9 cellular contexts compared by ENCODE assay signal in the genomic region with DNA sequence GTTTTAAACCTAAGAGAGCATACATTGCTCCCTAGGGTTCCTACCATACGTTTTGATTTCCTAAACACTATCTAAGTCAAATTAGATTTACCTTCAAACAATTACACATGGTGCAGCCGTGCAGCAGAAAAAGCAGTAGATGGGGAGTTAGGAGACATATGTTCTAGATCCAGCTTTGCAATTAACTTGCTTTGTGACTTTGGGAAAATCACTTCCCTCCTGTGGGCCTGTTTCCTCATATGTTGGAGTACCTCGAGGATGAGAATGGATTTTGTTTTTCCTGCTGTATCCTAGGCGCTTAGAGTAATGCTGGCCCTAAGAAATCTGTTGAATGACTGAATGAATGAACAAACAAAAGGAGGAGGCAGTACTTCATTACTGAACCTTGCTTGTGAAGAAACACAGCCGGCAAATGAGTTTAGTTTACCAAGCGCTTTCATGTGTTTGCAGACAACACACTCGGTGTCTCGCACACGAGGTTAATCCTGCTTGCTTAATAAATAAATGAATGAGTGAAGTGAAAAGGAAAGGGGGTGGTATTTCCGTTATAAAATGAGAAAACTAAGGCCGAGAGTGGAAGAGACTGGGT. TPM values are rescaled to one million over a fixed set of nuclear protein-coding genes. Genes with fewer than 3 reads are reported as not detected.
A peak's percentile ranks its signal among the peaks of the same experiment; 100 is the strongest.
DNase-seq lines count a peak whose midpoint lies in the region; ATAC-seq and TF ChIP-seq lines count a peak whose summit lies in the region.
"Had no signal": no experiment of that assay in that cellular context is flagged by ENCODE, and none has a peak within 500 bp of the region (broad histone marks: within the 10 kb centered on the region; RNA-seq: fewer than 3 reads in every experiment).

No MANE protein-coding gene starts in this region.

- H2AFZ ChIP-seq in PC-3 (ENCODE audit: low read length) (peak overlapping the region; percentile 63), neuronal stem cell (ENCODE audit: low read length) (peak overlapping the region; percentile 81)

- peak overlapping the region; percentile 96 for H3K4me2 ChIP-seq in PC-3 (ENCODE audit: low read length)
- H3K4me2 ChIP-seq in neuronal stem cell (ENCODE audit: insufficient read depth, low read length, poor library complexity, severe bottlenecking), result peak overlapping the region; percentile 81

- intact Hi-C loops in PC-3 (cut with micrococcal nuclease), result no loop called here

- ATAC-seq in GM19395 (IDR thresholded peaks at IDR 0.05; ENCODE audit: unreplicated experiment) (peak; percentile 5), PC-3 (no peak)

- H3K79me2 ChIP-seq in PC-3 (ENCODE audit: low read length), result peaks cover 74% of the 10 kb centered on the region

- no peak for TF ChIP-seq POLR2A in erythroblast (IDR thresholded peaks at IDR 0.05; ENCODE audit: low read length)

- H3K27me3 ChIP-seq in PC-3 (ENCODE audit: low read length), result no peaks in the 10 kb centered on the region
- no peaks in the 10 kb centered on the region for H3K27me3 ChIP-seq in endocrine pancreas (ENCODE audit: control insufficient read depth, insufficient read depth, low read length)
- no peaks in the 10 kb centered on the region for H3K27me3 ChIP-seq in neuronal stem cell (ENCODE audit: control insufficient read depth in 3 of 3, insufficient read depth in 3 of 3, low read depth in 1 of 3, low read length in 3 of 3)

- no peaks in the 10 kb centered on the region for H3K9me2 ChIP-seq in PC-3 (replicated peaks; ENCODE audit: low read length)

- no peak overlapping the region for H3K23ac ChIP-seq in neuronal stem cell (ENCODE audit: low read depth, low read length, poor library complexity)

- TF ChIP-seq CTCF in AG10803 (conservative IDR thresholded peaks at IDR 0.05; ENCODE audit: low read length) (no peak), PC-3 (conservative IDR thresholded peaks at IDR 0.05; ENCODE audit: low read depth, low read length) (no peak)

- H3K14ac ChIP-seq in neuronal stem cell (ENCODE audit: low read length), result no peak overlapping the region

- no peak overlapping the region for H4K8ac ChIP-seq in neuronal stem cell (ENCODE audit: low read depth, low read length)

- peak overlapping the region; percentile 2; the same call in 1 of the 2 replicates for H3K27ac ChIP-seq in PC-3 (ENCODE audit: low read length)
- H3K27ac ChIP-seq in neuronal stem cell (replicated peaks; ENCODE audit: low read length), result no peak overlapping the region

- H2BK5ac ChIP-seq in neuronal stem cell (ENCODE audit: low read length), result no peak overlapping the region

- H2BK12ac ChIP-seq in neuronal stem cell (ENCODE audit: low read length), result no peak overlapping the region

- DNase-seq in AG10803 (ENCODE audit: low read depth), result peak; percentile 15
- no peak for DNase-seq in PC-3
- no peak for DNase-seq in neuronal stem cell (ENCODE audit: low spot score)
- no peak for DNase-seq in NCI-H345 treated with DMSO at 0.1 percent for 48 hours (lab: John Stamatoyannopoulos, UW; ENCODE audit: unreplicated experiment)
- no peak for DNase-seq in erythroblast (lab: John Stamatoyannopoulos, UW)
- no peak for DNase-seq in 8988T

- CTCF ChIA-PET in PC-3 (lab: Charles Lee), result interaction anchor here (1.3 kb wide), 1 partner anchor 51 kb away, joined by 3 read pairs; no protein-coding TSS in a partner anchor

- H3F3A ChIP-seq in PC-3 (ENCODE audit: low read length, unreplicated experiment), result no peaks in the 10 kb centered on the region

- peak overlapping the region; percentile 85 for H3K4me3 ChIP-seq in AG10803 (ENCODE audit: low read length)
- peak overlapping the region; percentile 70 for H3K4me3 ChIP-seq in PC-3 (ENCODE audit: low read length)
- peak overlapping the region; percentile 97 for H3K4me3 ChIP-seq in endocrine pancreas (ENCODE audit: control insufficient read depth, insufficient read depth, low read length)
- peak overlapping the region; percentile 79 to 91 for H3K4me3 ChIP-seq in neuronal stem cell (ENCODE audit: low read length in 2 of 2)

- TSS peak; percentile 78 for BruUV-seq in PC-3 (replicated peaks; lab: Mats Ljungman, UMichigan)

- H2BK120ac ChIP-seq in neuronal stem cell (ENCODE audit: low read depth, low read length), result no peak overlapping the region

- no peak overlapping the region for H2AK5ac ChIP-seq in neuronal stem cell (ENCODE audit: low read depth, low read length)

- no peaks in the 10 kb centered on the region for H4K20me1 ChIP-seq in PC-3 (ENCODE audit: low read length)

- H2BK15ac ChIP-seq in neuronal stem cell (ENCODE audit: low read length), result no peak overlapping the region

- peaks cover 55% of the 10 kb centered on the region for H3K36me3 ChIP-seq in PC-3 (ENCODE audit: low read depth, low read length)
- H3K36me3 ChIP-seq in endocrine pancreas (ENCODE audit: control insufficient read depth, insufficient read depth, low read length), result peaks cover 3% of the 10 kb centered on the region
- H3K36me3 ChIP-seq in neuronal stem cell (replicated peaks in 1 of 2; ENCODE audit: control insufficient read depth in 2 of 2, insufficient read depth in 2 of 2, low read length in 2 of 2), result peaks cover 12 to 65% of the 10 kb centered on the region in 2 donors

- peaks cover 3% of the 10 kb centered on the region; the same call in 1 of the 2 replicates for H3K4me1 ChIP-seq in PC-3 (ENCODE audit: insufficient read depth, low read length)
- peaks cover 32% of the 10 kb centered on the region for H3K4me1 ChIP-seq in endocrine pancreas (ENCODE audit: control insufficient read depth, insufficient read depth, low read length)
- H3K4me1 ChIP-seq in neuronal stem cell (ENCODE audit: control insufficient read depth in 2 of 2, insufficient read depth in 1 of 2, low read depth in 1 of 2, low read length in 2 of 2), result peaks cover 3 to 4% of the 10 kb centered on the region in 2 donors

- H3K18ac ChIP-seq in neuronal stem cell (ENCODE audit: low read length), result no peak overlapping the region

- peaks cover 7% of the 10 kb centered on the region for H3K79me1 ChIP-seq in neuronal stem cell (ENCODE audit: low read depth, low read length)

- no peaks in the 10 kb centered on the region for H3K9me3 ChIP-seq in PC-3 (ENCODE audit: low read length)
- no peaks in the 10 kb centered on the region for H3K9me3 ChIP-seq in endocrine pancreas (ENCODE audit: control insufficient read depth, low read length)
- H3K9me3 ChIP-seq in neuronal stem cell (replicated peaks in 1 of 2; ENCODE audit: control insufficient read depth in 2 of 2, insufficient read depth in 1 of 2, low read depth in 1 of 2, low read length in 2 of 2), result peaks cover 6 to 61% of the 10 kb centered on the region in 2 donors

- POLR2A ChIA-PET in PC-3 (lab: Charles Lee; ENCODE audit: unreplicated experiment), result no interaction called here

- no peak overlapping the region for H3K4ac ChIP-seq in neuronal stem cell (ENCODE audit: low read length)

- no peak overlapping the region for H4K91ac ChIP-seq in neuronal stem cell (ENCODE audit: low read depth, low read length, poor library complexity)

- H3K9ac ChIP-seq in PC-3 (ENCODE audit: low read length) (peak overlapping the region; percentile 79), endocrine pancreas (ENCODE audit: control insufficient read depth, insufficient read depth, low read length) (peak overlapping the region; percentile 42), neuronal stem cell (ENCODE audit: low read depth, low read length, poor library complexity) (peak overlapping the region; percentile 12)

- WGBS in neuronal stem cell (ENCODE audit: extremely low coverage in 2 of 2, insufficient read length in 2 of 2, insufficient replicate concordance in 1 of 2), 2 donors, result no CpG with 5 or more reads among the region's 11 CpGs

RNA-seq across cellular contexts. Expression of a gene that starts 0.6 kb away (rescaled TPM):
- total RNA-seq in PC-3 (2014; rRNA removed), result 8.2 and 10.2 TPM in 2 replicates
- polyA plus RNA-seq in neuronal stem cell (2013, experiment 1 of 2), result 21.2 TPM
- 20.9 TPM for polyA plus RNA-seq in neuronal stem cell (2013, experiment 2 of 2)

RNA-seq across cellular contexts. Expression of a gene that starts 0.8 kb away (rescaled TPM):
- total RNA-seq in PC-3 (2014; rRNA removed), result 4.5 and 4.8 TPM in 2 replicates
- polyA plus RNA-seq in neuronal stem cell (2013, experiment 1 of 2), result 10.6 TPM
- 10.6 TPM for polyA plus RNA-seq in neuronal stem cell (2013, experiment 2 of 2)

RNA-seq across cellular contexts. Expression of a gene that starts 13.0 kb away (rescaled TPM):
- total RNA-seq in PC-3 (2014; rRNA removed), result 0.07 TPM in 1 of 2 replicates, not detected in the other
- 0.04 TPM for polyA plus RNA-seq in neuronal stem cell (2013, experiment 1 of 2)
- polyA plus RNA-seq in neuronal stem cell (2013, experiment 2 of 2), result 0.04 TPM

RNA-seq across cellular contexts. Expression of a gene that starts 37.7 kb away (rescaled TPM):
- not detected in 2 replicates for total RNA-seq in PC-3 (2014; rRNA removed)
- not detected for polyA plus RNA-seq in neuronal stem cell (2013, experiment 1 of 2)
- polyA plus RNA-seq in neuronal stem cell (2013, experiment 2 of 2), result not detected
- total RNA-seq: LHCN-M2 had no signal

Comparison
In these comparisons a context has a peak if more than half of its experiments do, and no peak if none do; other contexts are left out.
1. H3K9ac ChIP-seq: peak in every context shown above with its lines; median percentile 79 in PC-3; 42 in endocrine pancreas; 12 in neuronal stem cell.